ENCODE assay signal across 8 cellular contexts in genomic region chr6:166950892-166951669, GRCh38. TPM values are rescaled to one million over a fixed set of nuclear protein-coding genes. Genes with fewer than 3 reads are reported as not detected.
DNase-seq lines count a peak whose midpoint lies in the region; ATAC-seq lines count a peak whose summit lies in the region.
"Not testable (repeated sequence)": the region's sequence is repeated elsewhere in the genome, so short reads cannot be mapped to it uniquely, and the experiment has no call there.

No MANE protein-coding gene starts in this region.

- H3K9me3 ChIP-seq in CD8-positive, alpha-beta memory T cell (ENCODE audit: low read length): not testable (repeated sequence)

- peak in 4 of 5 donors; percentile 36 to 78 (median 59) for DNase-seq in CD8-positive, alpha-beta memory T cell
- peak; percentile 45 to 77 for DNase-seq in NCI-H524 (lab: John Stamatoyannopoulos, UW)
- DNase-seq in activated CD4-positive, alpha-beta T cell treated with anti-CD3 and anti-CD28 coated beads for 36 hours: peak; percentile 89
- DNase-seq in central memory CD4-positive, alpha-beta T cell: peak; percentile 80
- DNase-seq in left kidney (ENCODE audit: low read depth, low spot score): peak; percentile 58
- peak; percentile 64 to 67 for DNase-seq in stimulated activated CD4-positive, alpha-beta T cell treated with anti-CD3 and anti-CD28 coated beads, Interleukin-2, amount 100 ng/mL, for 48 hours

- H3K27me3 Mint-ChIP-seq in CD8-positive, alpha-beta memory T cell; activated CD4-positive, alpha-beta T cell treated with anti-CD3 and anti-CD28 coated beads for 36 hours: not testable (repeated sequence)

- H3K4me1 ChIP-seq in CD8-positive, alpha-beta memory T cell (ENCODE audit: insufficient read depth, low read length): peaks cover 60% of the 10 kb centered on the region

- H3K36me3 ChIP-seq in CD8-positive, alpha-beta memory T cell (ENCODE audit: insufficient read depth, low read length): peaks cover 22% of the 10 kb centered on the region

- peak overlapping the region; percentile 71 for H3K27ac ChIP-seq in CD8-positive, alpha-beta memory T cell (ENCODE audit: low read depth, low read length)

- intact Hi-C loops in activated CD4-positive, alpha-beta T cell treated with anti-CD3 and anti-CD28 coated beads for 36 hours (cut with DNase I, micrococcal nuclease): loop anchor here (1.0 to 5.0 kb wide), 9 partner anchors 8 to 609 kb away; partner anchors contain the start of genes CEP43 (in 1 of the 2) and SFT2D1 (in 1 of the 2)

- H3K27ac Mint-ChIP-seq in CD8-positive, alpha-beta memory T cell: peak overlapping the region; percentile 89 to 100 (median 96)
- H3K27ac Mint-ChIP-seq in activated CD4-positive, alpha-beta T cell treated with anti-CD3 and anti-CD28 coated beads for 36 hours: peak overlapping the region; percentile 95

- ATAC-seq in GM19395 (IDR thresholded peaks at IDR 0.05; ENCODE audit: unreplicated experiment) (peak; percentile 92), HG03342 (IDR thresholded peaks at IDR 0.05; ENCODE audit: unreplicated experiment) (peak; percentile 94)
- peak; percentile 84 for ATAC-seq in activated CD4-positive, alpha-beta T cell treated with anti-CD3 and anti-CD28 coated beads for 36 hours

- H3K9me3 Mint-ChIP-seq in CD8-positive, alpha-beta memory T cell; activated CD4-positive, alpha-beta T cell treated with anti-CD3 and anti-CD28 coated beads for 36 hours (ENCODE audit: low read depth): not testable (repeated sequence)

- H3K4me3 ChIP-seq in CD8-positive, alpha-beta memory T cell (ENCODE audit: low read length): peak overlapping the region; percentile 61

- peak overlapping the region; percentile 80 to 95 (median 85) for H3K4me3 Mint-ChIP-seq in CD8-positive, alpha-beta memory T cell
- peak overlapping the region; percentile 61 for H3K4me3 Mint-ChIP-seq in activated CD4-positive, alpha-beta T cell treated with anti-CD3 and anti-CD28 coated beads for 36 hours

- peaks cover 0 to 58% (median 11%) of the 10 kb centered on the region in 3 donors for H3K36me3 Mint-ChIP-seq in CD8-positive, alpha-beta memory T cell
- peaks cover 47% of the 10 kb centered on the region for H3K36me3 Mint-ChIP-seq in activated CD4-positive, alpha-beta T cell treated with anti-CD3 and anti-CD28 coated beads for 36 hours (ENCODE audit: low read depth)

- CTCF ChIA-PET in CD8-positive, alpha-beta memory T cell (lab: Charles Lee): interaction anchor here (0.9 to 5.9 kb wide), 12 partner anchors 9 to 410 kb away, joined by 3 to 37 read pairs (median 4); partner anchors contain the start of gene RPS6KA2
- CTCF ChIA-PET in activated CD4-positive, alpha-beta T cell treated with anti-CD3 and anti-CD28 coated beads for 36 hours (lab: Charles Lee): interaction anchor here (0.6 to 2.1 kb wide), 6 partner anchors 9 to 778 kb away, joined by 3 to 11 read pairs (median 3); no protein-coding TSS in a partner anchor

- not testable (repeated sequence) for H3K27me3 ChIP-seq in CD8-positive, alpha-beta memory T cell (ENCODE audit: insufficient read depth, low read length, poor library complexity, severe bottlenecking)

- peaks cover 42 to 65% (median 62%) of the 10 kb centered on the region in 3 donors for H3K4me1 Mint-ChIP-seq in CD8-positive, alpha-beta memory T cell
- peaks cover 63% of the 10 kb centered on the region for H3K4me1 Mint-ChIP-seq in activated CD4-positive, alpha-beta T cell treated with anti-CD3 and anti-CD28 coated beads for 36 hours

- POLR2A ChIA-PET in CD8-positive, alpha-beta memory T cell (lab: Charles Lee): interaction anchor here (1.7 kb wide), 1 partner anchor 38 kb away, joined by 4 read pairs; no protein-coding TSS in a partner anchor
- POLR2A ChIA-PET in activated CD4-positive, alpha-beta T cell treated with anti-CD3 and anti-CD28 coated beads for 36 hours (lab: Charles Lee): interaction anchor here (0.6 to 0.7 kb wide), 3 partner anchors 9 to 197 kb away, joined by 3 to 5 read pairs (median 3); no protein-coding TSS in a partner anchor

RNA-seq across cellular contexts. Expression of gene RNASET2, which starts 5.3 kb away (rescaled TPM):
- 10 to 100 TPM; 22.3 to 27.6 TPM for total RNA-seq in CD8-positive, alpha-beta memory T cell
- polyA plus RNA-seq in CD8-positive, alpha-beta memory T cell: 232 TPM
- 10 to 100 TPM; 68.7 to 85.2 TPM for total RNA-seq in activated CD4-positive, alpha-beta T cell treated with anti-CD3 and anti-CD28 coated beads for 36 hours

RNA-seq across cellular contexts. Expression of gene CEP43, which starts 48.1 kb away (rescaled TPM):
- total RNA-seq in CD8-positive, alpha-beta memory T cell: 10 to 100 TPM; 26.4 to 29.5 TPM
- 6.8 TPM for polyA plus RNA-seq in CD8-positive, alpha-beta memory T cell
- total RNA-seq in activated CD4-positive, alpha-beta T cell treated with anti-CD3 and anti-CD28 coated beads for 36 hours: 10 to 100 TPM; 19.9 to 20.0 TPM

Comparison
In these comparisons a context has a peak if more than half of its experiments do, and no peak if none do; other contexts are left out.
1. Peak in every context shown above with its lines: DNase-seq, ATAC-seq, H3K4me3 ChIP-seq and H3K27ac ChIP-seq.